Comparison of ENCODE assay signal across 1 cellular context in genomic region chr3:158685151-158685550, GRCh38.
TF ChIP-seq lines count a peak whose summit lies in the region.

No MANE protein-coding gene starts in this region.

TF ChIP-seq in A549, 52 proteins besides CTCF, POLR2A, EP300 and RAD21:
- no peak for TF ChIP-seq HMGXB4 (CRISPR knock-in tag; IDR thresholded peaks at IDR 0.05; ENCODE audit: borderline replicate concordance)
- no peak for TF ChIP-seq HOXB13 (CRISPR knock-in tag; IDR thresholded peaks at IDR 0.05; ENCODE audit: low read depth)
- no peak for TF ChIP-seq KDM5A (IDR thresholded peaks at IDR 0.05)
- no peak for TF ChIP-seq ZFP36 (IDR thresholded peaks at IDR 0.05; ENCODE audit: borderline replicate concordance, partially characterized antibody)
- TF ChIP-seq E2F6 (IDR thresholded peaks at IDR 0.05; ENCODE audit: borderline replicate concordance, low read depth), result no peak
- no peak for TF ChIP-seq MYC (IDR thresholded peaks at IDR 0.05; ENCODE audit: borderline replicate concordance, low read length)
- TF ChIP-seq ZC3H11A (IDR thresholded peaks at IDR 0.05), result no peak
- no peak for TF ChIP-seq FOXS1 (CRISPR knock-in tag; IDR thresholded peaks at IDR 0.05)
- TF ChIP-seq USF2 (IDR thresholded peaks at IDR 0.05), result no peak
- TF ChIP-seq POLR2AphosphoS2 (conservative IDR thresholded peaks at IDR 0.05; ENCODE audit: low read length), result no peak
- TF ChIP-seq JUNB (IDR thresholded peaks at IDR 0.05), result no peak
- no peak for TF ChIP-seq FOSB (CRISPR knock-in tag; IDR thresholded peaks at IDR 0.05)
- no peak for TF ChIP-seq EHMT2 (IDR thresholded peaks at IDR 0.05; ENCODE audit: low read depth)
- no peak for TF ChIP-seq HOXA7 (CRISPR knock-in tag; IDR thresholded peaks at IDR 0.05)
- TF ChIP-seq PBX3 (IDR thresholded peaks at IDR 0.05), result no peak
- no peak for TF ChIP-seq MAFK (IDR thresholded peaks at IDR 0.05; ENCODE audit: partially characterized antibody)
- TF ChIP-seq MAX (IDR thresholded peaks at IDR 0.05), result no peak
- no peak for TF ChIP-seq RCOR1 (IDR thresholded peaks at IDR 0.05; ENCODE audit: low read depth, low read length)
